8 cellular contexts compared by ENCODE assay signal in the genomic region with DNA sequence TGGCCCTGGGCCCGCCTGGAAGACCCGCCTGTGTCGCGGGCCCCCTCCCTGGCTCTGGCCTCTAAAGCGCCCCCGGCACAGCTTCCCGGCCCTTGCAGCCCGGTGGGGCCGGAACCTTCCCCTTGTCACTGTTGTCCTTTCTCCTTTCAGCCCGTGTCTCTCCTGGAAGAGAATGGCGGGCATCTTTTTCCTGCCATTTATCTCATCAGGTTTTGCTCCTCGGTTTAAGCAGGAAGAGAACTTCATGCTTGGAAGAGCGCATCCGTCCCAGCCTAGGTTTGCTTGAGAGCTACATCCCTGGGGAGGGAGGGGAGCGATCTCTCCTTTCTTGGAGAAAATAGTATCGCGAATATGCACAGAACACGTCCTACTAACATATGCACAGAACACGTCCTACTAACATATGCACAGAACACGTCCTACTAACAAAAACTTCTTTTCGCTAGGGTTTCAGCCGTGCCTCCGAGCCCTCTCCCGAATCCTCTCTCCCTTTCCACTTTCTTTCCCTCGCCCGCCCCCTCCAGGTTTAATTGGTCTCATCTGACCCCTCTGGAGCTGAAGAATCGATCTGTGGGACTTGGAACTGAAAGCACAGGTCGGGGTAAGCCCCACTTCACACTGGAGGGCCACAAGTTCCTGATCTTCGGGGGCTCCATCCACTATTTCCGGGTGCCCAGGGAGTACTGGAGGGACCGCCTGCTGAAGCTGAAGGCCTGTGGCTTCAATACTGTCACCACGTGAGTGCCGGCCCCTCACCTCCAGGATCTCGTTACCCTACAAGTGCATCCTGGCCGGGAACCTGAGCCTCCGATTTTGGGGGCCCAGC. TPM values are rescaled to one million over a fixed set of nuclear protein-coding genes. Genes with fewer than 3 reads are reported as not detected.
DNase-seq lines count a peak whose midpoint lies in the region; ATAC-seq and TF ChIP-seq lines count a peak whose summit lies in the region.
"Had no signal": no experiment of that assay in that cellular context is flagged by ENCODE, and none has a peak within 500 bp of the region (broad histone marks: within the 10 kb centered on the region; RNA-seq: fewer than 3 reads in every experiment).

No MANE protein-coding gene starts in this region.

- H2AFZ ChIP-seq in GM23248: no peak overlapping the region

- peak; percentile 10 for DNase-seq in GM23248
- no peak for DNase-seq in activated B cell treated with CpG ODN at 0.5 μM for 24 hours
- peak; percentile 83 for DNase-seq in esophagus muscularis mucosa (ENCODE audit: extremely low spot score)
- no peak for DNase-seq in prostate gland (ENCODE audit: low spot score)
- no peak for DNase-seq in AG20443 (ENCODE audit: low spot score)
- DNase-seq in epidermal melanocyte (ENCODE audit: insufficient read length, low spot score): no peak

- no peaks in the 10 kb centered on the region for H3K79me2 ChIP-seq in GM23248 (ENCODE audit: insufficient read depth)

- no peak overlapping the region for H3K27ac Mint-ChIP-seq in activated B cell treated with CpG ODN at 0.5 μM for 24 hours

- CTCF ChIA-PET in activated B cell treated with CpG ODN at 0.5 μM for 24 hours (lab: Charles Lee): interaction anchor here (1.0 kb wide), 1 partner anchor 13 kb away, joined by 3 read pairs; no protein-coding TSS in a partner anchor

- no peak for TF ChIP-seq EP300 in esophagus muscularis mucosa (IDR thresholded peaks at IDR 0.05)

- H3F3A ChIP-seq in GM23248 (ENCODE audit: insufficient read depth): no peaks in the 10 kb centered on the region

- intact Hi-C loops in activated B cell treated with CpG ODN at 0.5 μM for 24 hours (cut with micrococcal nuclease): loop anchor here (2.0 to 5.0 kb wide), 2 partner anchors 25 to 55 kb away; partner anchors contain the start of genes ACAD8, GLB1L2 and THYN1
- intact Hi-C loops in esophagus muscularis mucosa (cut with DNase I): no loop called here
- intact Hi-C loops in prostate gland (cut with DNase I): no loop called here

- H3K36me3 ChIP-seq in GM23248 (ENCODE audit: low read depth) (no peaks in the 10 kb centered on the region), esophagus muscularis mucosa (no peaks in the 10 kb centered on the region), prostate gland (no peaks in the 10 kb centered on the region)

- in situ Hi-C loops in GM23248 (cut with MboI): no loop called here

- H3K4me2 ChIP-seq in GM23248 (ENCODE audit: unreplicated experiment): no peak overlapping the region

- H3K9me3 Mint-ChIP-seq in activated B cell treated with CpG ODN at 0.5 μM for 24 hours: no peaks in the 10 kb centered on the region

- H3K9me2 ChIP-seq in GM23248 (ENCODE audit: insufficient read depth): no peaks in the 10 kb centered on the region

- no peaks in the 10 kb centered on the region for H4K20me1 ChIP-seq in GM23248 (ENCODE audit: insufficient read depth)

- H3K27ac ChIP-seq in GM23248: no peak overlapping the region
- H3K27ac ChIP-seq in esophagus muscularis mucosa (replicated peaks in 1 of 4): no peak overlapping the region
- peak overlapping the region; percentile 66 to 86 for H3K27ac ChIP-seq in prostate gland

- H3K27me3 ChIP-seq in GM23248 (replicated peaks; ENCODE audit: insufficient read depth): peaks cover 77% of the 10 kb centered on the region
- peaks cover 15 to 87% (median 47%) of the 10 kb centered on the region in 4 donors for H3K27me3 ChIP-seq in esophagus muscularis mucosa
- no peaks in the 10 kb centered on the region for H3K27me3 ChIP-seq in prostate gland (replicated peaks; ENCODE audit: insufficient read depth)

- H3K36me3 Mint-ChIP-seq in activated B cell treated with CpG ODN at 0.5 μM for 24 hours (ENCODE audit: low read depth): no peaks in the 10 kb centered on the region

- TF ChIP-seq POLR2A in esophagus muscularis mucosa (IDR thresholded peaks at IDR 0.05; ENCODE audit: low read depth): no peak
- TF ChIP-seq POLR2A in prostate gland (IDR thresholded peaks at IDR 0.05): no peak

- no peaks in the 10 kb centered on the region for H3K9me3 ChIP-seq in GM23248 (ENCODE audit: low read depth)
- peaks cover 0 to 7% (median 0%) of the 10 kb centered on the region in 4 donors for H3K9me3 ChIP-seq in esophagus muscularis mucosa
- H3K9me3 ChIP-seq in prostate gland: no peaks in the 10 kb centered on the region

- WGBS in GM23248 (ENCODE audit: low coverage in 1 of 2, low lambda C conversion rate in 2 of 2, missing lambda C conversion rate in 2 of 2), 2 experiments: 15 to 17% methylated on average over 35 to 36 of the region's 36 CpGs
- WGBS in esophagus muscularis mucosa: 36% methylated on average over 27 of the region's 36 CpGs
- WGBS in prostate gland: 25% methylated on average over 36 of the region's 36 CpGs

- TF ChIP-seq CTCF in activated B cell treated with CpG ODN at 0.5 μM for 24 hours (IDR thresholded peaks at IDR 0.05): no peak
- no peak for TF ChIP-seq CTCF in esophagus muscularis mucosa (IDR thresholded peaks at IDR 0.05)
- TF ChIP-seq CTCF in prostate gland (IDR thresholded peaks at IDR 0.05): no peak

- no peak overlapping the region for H3K4me3 ChIP-seq in GM23248
- peak overlapping the region; percentile 36 to 50 (median 45) for H3K4me3 ChIP-seq in esophagus muscularis mucosa
- peak overlapping the region; percentile 42 for H3K4me3 ChIP-seq in prostate gland

- H3K9ac ChIP-seq in GM23248: no peak overlapping the region

- peak overlapping the region; percentile 47 for H3K4me3 Mint-ChIP-seq in activated B cell treated with CpG ODN at 0.5 μM for 24 hours

- no peaks in the 10 kb centered on the region for H3K4me1 ChIP-seq in GM23248 (ENCODE audit: insufficient read depth)
- H3K4me1 ChIP-seq in esophagus muscularis mucosa: peaks cover 16 to 24% (median 23%) of the 10 kb centered on the region in 4 donors
- no peaks in the 10 kb centered on the region for H3K4me1 ChIP-seq in prostate gland (replicated peaks)

- peaks cover 21% of the 10 kb centered on the region for H3K4me1 Mint-ChIP-seq in activated B cell treated with CpG ODN at 0.5 μM for 24 hours

- peaks cover 66% of the 10 kb centered on the region for H3K27me3 Mint-ChIP-seq in activated B cell treated with CpG ODN at 0.5 μM for 24 hours

- ATAC-seq in activated B cell treated with CpG ODN at 0.5 μM for 24 hours (ENCODE audit: low read depth): no peak
- ATAC-seq in HG02973 (IDR thresholded peaks at IDR 0.05; ENCODE audit: unreplicated experiment): no peak

- POLR2A ChIA-PET in activated B cell treated with CpG ODN at 0.5 μM for 24 hours (lab: Charles Lee): no interaction called here

RNA-seq across cellular contexts. Expression of gene GLB1L3, which starts 1.2 kb away (rescaled TPM):
- not detected in 2 replicates for total RNA-seq in GM23248 (2014; rRNA removed; shearing (Covaris generic))
- polyA plus RNA-seq in GM23248 (2016; fragmentation: Nextera tagmentation; extraction: Ambion mirVana): not detected in 2 replicates
- not detected in 2 replicates for total RNA-seq in activated B cell treated with CpG ODN at 0.5 μM for 24 hours
- total RNA-seq in esophagus muscularis mucosa: under 1 TPM in 3 of 4 donors, not detected in 1; 0.29 to 0.42 (median 0.32) TPM
- total RNA-seq in prostate gland: 10 to 100 TPM in 1 of 2 donors, 1 to 10 TPM in 1; 7.8 to 14.5 TPM
- total RNA-seq: glomerular endothelial cell had no signal

RNA-seq across cellular contexts. Expression of gene ACAD8, which starts 24.0 kb away (rescaled TPM):
- 18.9 and 26.7 TPM in 2 replicates for total RNA-seq in GM23248 (2014; rRNA removed; shearing (Covaris generic))
- 18.5 and 19.4 TPM in 2 replicates for polyA plus RNA-seq in GM23248 (2016; fragmentation: Nextera tagmentation; extraction: Ambion mirVana)
- total RNA-seq in activated B cell treated with CpG ODN at 0.5 μM for 24 hours: 20.1 and 23.1 TPM in 2 replicates
- 10 to 100 TPM; 18.3 to 25.0 (median 21.1) TPM for total RNA-seq in esophagus muscularis mucosa
- total RNA-seq in prostate gland: 10 to 100 TPM; 39.4 to 46.1 TPM

RNA-seq across cellular contexts. Expression of gene THYN1, which starts 24.2 kb away (rescaled TPM):
- 24.3 and 25.6 TPM in 2 replicates for total RNA-seq in GM23248 (2014; rRNA removed; shearing (Covaris generic))
- polyA plus RNA-seq in GM23248 (2016; fragmentation: Nextera tagmentation; extraction: Ambion mirVana): 44.2 and 49.8 TPM in 2 replicates
- total RNA-seq in activated B cell treated with CpG ODN at 0.5 μM for 24 hours (27.7 and 30.6 TPM in 2 replicates), esophagus muscularis mucosa (10 to 100 TPM; 34.1 to 59.6 (median 50.2) TPM), prostate gland (10 to 100 TPM; 48.5 to 59.7 TPM)

RNA-seq across cellular contexts. Expression of gene VPS26B, which starts 52.9 kb away (rescaled TPM):
- total RNA-seq in GM23248 (2014; rRNA removed; shearing (Covaris generic)): 36.9 and 40.3 TPM in 2 replicates
- 27.4 and 28.7 TPM in 2 replicates for polyA plus RNA-seq in GM23248 (2016; fragmentation: Nextera tagmentation; extraction: Ambion mirVana)
- total RNA-seq in activated B cell treated with CpG ODN at 0.5 μM for 24 hours (8.9 and 11.4 TPM in 2 replicates), esophagus muscularis mucosa (10 to 100 TPM; 30.2 to 50.2 (median 41.7) TPM), prostate gland (10 to 100 TPM; 67.6 to 80.8 TPM)

RNA-seq across cellular contexts. Expression of gene NCAPD3, which starts 53.6 kb away (rescaled TPM):
- total RNA-seq in GM23248 (2014; rRNA removed; shearing (Covaris generic)): 9.0 and 13.3 TPM in 2 replicates
- polyA plus RNA-seq in GM23248 (2016; fragmentation: Nextera tagmentation; extraction: Ambion mirVana): 13.6 and 16.3 TPM in 2 replicates
- total RNA-seq in activated B cell treated with CpG ODN at 0.5 μM for 24 hours (22.2 and 22.7 TPM in 2 replicates), esophagus muscularis mucosa (1 to 10 TPM; 6.2 to 9.6 (median 8.8) TPM), prostate gland (10 to 100 TPM; 44.4 to 61.9 TPM)

Comparison
In these comparisons a context has a peak if more than half of its experiments do, and no peak if none do; other contexts are left out.
1. DNase-seq: peak in GM23248 (single experiment) and esophagus muscularis mucosa (single experiment); none in activated B cell treated with CpG ODN at 0.5 μM for 24 hours (single experiment), prostate gland (single experiment), AG20443 (single experiment) and epidermal melanocyte (single experiment).
2. H3K27ac ChIP-seq: peak in prostate gland (2 of 2); none in GM23248 (single experiment) and esophagus muscularis mucosa (0 of 4).